8 cellular contexts compared by ENCODE assay signal in genomic region chr2:50746526-50746925, GRCh38.
DNase-seq lines count a peak whose midpoint lies in the region; ATAC-seq and TF ChIP-seq lines count a peak whose summit lies in the region.

No MANE protein-coding gene starts in this region.

- no peaks in the 10 kb centered on the region for H4K20me1 ChIP-seq in SK-N-SH (ENCODE audit: insufficient read depth)

- no peak overlapping the region for H3K27ac Mint-ChIP-seq in CD8-positive, alpha-beta T cell

- no peaks in the 10 kb centered on the region for H3K36me3 Mint-ChIP-seq in CD8-positive, alpha-beta T cell

- no peaks in the 10 kb centered on the region for H3K4me1 Mint-ChIP-seq in CD8-positive, alpha-beta T cell (ENCODE audit: low read depth)

- peak; percentile 69 for TF ChIP-seq RAD21 in SK-N-SH (IDR thresholded peaks at IDR 0.05; ENCODE audit: low read length)

- no peak overlapping the region for H3K27ac ChIP-seq in SK-N-SH (ENCODE audit: low read depth in 2 of 2, low read length in 1 of 2)
- peak overlapping the region in 1 of 4 donors; percentile 39 for H3K27ac ChIP-seq in tibial nerve
- no peak overlapping the region for H3K27ac ChIP-seq in CD8-positive, alpha-beta T cell (ENCODE audit: low read depth, low read length)

- H3K36me3 ChIP-seq in SK-N-SH (replicated peaks in 1 of 2; ENCODE audit: control insufficient read depth in 1 of 2, insufficient read depth in 2 of 2, low read length in 1 of 2), result no peaks in the 10 kb centered on the region
- no peaks in the 10 kb centered on the region for H3K36me3 ChIP-seq in kidney epithelial cell (ENCODE audit: control insufficient read depth, insufficient read depth, low read length)
- no peaks in the 10 kb centered on the region for H3K36me3 ChIP-seq in tibial nerve
- H3K36me3 ChIP-seq in CD8-positive, alpha-beta T cell (ENCODE audit: insufficient read depth, low read length), result no peaks in the 10 kb centered on the region

- DNase-seq in NCI-H748 (lab: John Stamatoyannopoulos, UW; ENCODE audit: unreplicated experiment) (peak; percentile 41), NCI-H748 treated with DMSO at 0.1 percent for 48 hours (lab: John Stamatoyannopoulos, UW) (no peak), SK-N-SH (peak; percentile 12), kidney epithelial cell (ENCODE audit: low read depth) (no peak), tibial nerve (ENCODE audit: low spot score in 2 of 2) (no peak)
- DNase-seq in activated CD8-positive, alpha-beta memory T cell treated with anti-CD3 and anti-CD28 coated beads, Interleukin-2, amount 50 U/mL, for 48 hours, result no peak
- no peak for DNase-seq in CD8-positive, alpha-beta T cell

- WGBS in SK-N-SH (ENCODE audit: low lambda C conversion rate), result 29% methylated on average over 2 of the region's 2 CpGs
- WGBS in tibial nerve, 2 donors, result 70 to 71% methylated on average over 2 of the region's 2 CpGs

- no peak overlapping the region for H3K4me3 Mint-ChIP-seq in CD8-positive, alpha-beta T cell

- H3K9me2 ChIP-seq in SK-N-SH, result no peaks in the 10 kb centered on the region

- intact Hi-C loops in CD8-positive, alpha-beta T cell (cut with DNase I, micrococcal nuclease), result no loop called here

- CTCF ChIA-PET in SK-N-SH (lab: Yijun Ruan, JAX), result interaction anchor here (0.7 to 1.8 kb wide), 11 partner anchors 9 to 905 kb away, joined by 3 to 8 read pairs (median 3); no protein-coding TSS in a partner anchor
- CTCF ChIA-PET in CD8-positive, alpha-beta T cell (lab: Charles Lee), result no interaction called here

- H3F3A ChIP-seq in SK-N-SH (replicated peaks; ENCODE audit: insufficient read depth), result no peaks in the 10 kb centered on the region

- no peak overlapping the region for H3K4me2 ChIP-seq in SK-N-SH

- H3K27me3 Mint-ChIP-seq in CD8-positive, alpha-beta T cell (ENCODE audit: low read depth), result no peaks in the 10 kb centered on the region

- TF ChIP-seq CTCF in SK-N-SH (IDR thresholded peaks at IDR 0.05) (peak; percentile 65), kidney epithelial cell (IDR thresholded peaks at IDR 0.05; ENCODE audit: insufficient read depth, low read length, poor library complexity, severe bottlenecking) (peak; percentile 76), tibial nerve (IDR thresholded peaks at IDR 0.05) (peak in 1 of 5 experiments; percentile 11)
- no peak for TF ChIP-seq CTCF in CD8-positive, alpha-beta T cell (IDR thresholded peaks at IDR 0.05)

- no peaks in the 10 kb centered on the region for H3K9me3 ChIP-seq in SK-N-SH
- no peaks in the 10 kb centered on the region for H3K9me3 ChIP-seq in tibial nerve
- no peaks in the 10 kb centered on the region for H3K9me3 ChIP-seq in CD8-positive, alpha-beta T cell (ENCODE audit: low read length)

- TF ChIP-seq POLR2A in tibial nerve (IDR thresholded peaks at IDR 0.05), result no peak

- H3K4me3 ChIP-seq in SK-N-SH (ENCODE audit: low read depth in 2 of 2, low read length in 1 of 2) (no peak overlapping the region; a peak in 1 of 4 replicates), kidney epithelial cell (ENCODE audit: low read depth, low read length) (no peak overlapping the region), tibial nerve (no peak overlapping the region)
- no peak overlapping the region for H3K4me3 ChIP-seq in CD8-positive, alpha-beta T cell (ENCODE audit: low read depth, low read length)

- no peaks in the 10 kb centered on the region for H3K79me2 ChIP-seq in SK-N-SH (ENCODE audit: insufficient read depth)

- POLR2A ChIA-PET in SK-N-SH (lab: Yijun Ruan, JAX), result no interaction called here
- POLR2A ChIA-PET in CD8-positive, alpha-beta T cell (lab: Charles Lee), result no interaction called here

- TF ChIP-seq EP300 in SK-N-SH (IDR thresholded peaks at IDR 0.05; ENCODE audit: borderline replicate concordance in 1 of 2, low read depth in 1 of 2, low read length in 1 of 2) (no peak), tibial nerve (IDR thresholded peaks at IDR 0.05) (no peak)

- H3K4me1 ChIP-seq in SK-N-SH (ENCODE audit: control insufficient read depth in 1 of 2, insufficient read depth in 2 of 2, low read depth in 1 of 2, low read length in 1 of 2) (peaks cover 0 to 3% of the 10 kb centered on the region in 2 experiments; a peak in 2 of 4 replicates), tibial nerve (peaks cover 0 to 28% (median 3%) of the 10 kb centered on the region in 4 donors)
- H3K4me1 ChIP-seq in CD8-positive, alpha-beta T cell (ENCODE audit: insufficient read depth, low read length), result no peaks in the 10 kb centered on the region

- peak; percentile 73 for ATAC-seq in HG02885 (IDR thresholded peaks at IDR 0.05; ENCODE audit: poor library complexity, unreplicated experiment)
- ATAC-seq in CD8-positive, alpha-beta T cell, result no peak

- no peak overlapping the region for H2AFZ ChIP-seq in SK-N-SH (ENCODE audit: low read depth)

- H3K9ac ChIP-seq in SK-N-SH, result no peak overlapping the region

- H3K9me3 Mint-ChIP-seq in CD8-positive, alpha-beta T cell, result peaks cover 2% of the 10 kb centered on the region

- H3K27me3 ChIP-seq in SK-N-SH (ENCODE audit: insufficient read depth) (no peaks in the 10 kb centered on the region), kidney epithelial cell (ENCODE audit: control insufficient read depth, insufficient read depth, low read length) (no peaks in the 10 kb centered on the region), tibial nerve (no peaks in the 10 kb centered on the region)
- no peaks in the 10 kb centered on the region for H3K27me3 ChIP-seq in CD8-positive, alpha-beta T cell (ENCODE audit: insufficient read depth, low read length)

TF ChIP-seq in SK-N-SH, 30 proteins besides CTCF, POLR2A, EP300 and RAD21:
- TF ChIP-seq USF2 (IDR thresholded peaks at IDR 0.05; ENCODE audit: borderline replicate concordance, low read depth, low read length) (no peak), SMC3 (IDR thresholded peaks at IDR 0.05; ENCODE audit: low read depth, low read length) (peak; percentile 46)

Comparison
In these comparisons a context has a peak if more than half of its experiments do, and no peak if none do; other contexts are left out.
1. DNase-seq: peak in NCI-H748 (single experiment) and SK-N-SH (single experiment); none in NCI-H748 treated with DMSO at 0.1 percent for 48 hours (single experiment), kidney epithelial cell (single experiment), tibial nerve (0 of 2), activated CD8-positive, alpha-beta memory T cell treated with anti-CD3 and anti-CD28 coated beads, Interleukin-2, amount 50 U/mL, for 48 hours (single experiment) and CD8-positive, alpha-beta T cell (0 of 7).